10 cellular contexts compared by ENCODE assay signal in the genomic region with DNA sequence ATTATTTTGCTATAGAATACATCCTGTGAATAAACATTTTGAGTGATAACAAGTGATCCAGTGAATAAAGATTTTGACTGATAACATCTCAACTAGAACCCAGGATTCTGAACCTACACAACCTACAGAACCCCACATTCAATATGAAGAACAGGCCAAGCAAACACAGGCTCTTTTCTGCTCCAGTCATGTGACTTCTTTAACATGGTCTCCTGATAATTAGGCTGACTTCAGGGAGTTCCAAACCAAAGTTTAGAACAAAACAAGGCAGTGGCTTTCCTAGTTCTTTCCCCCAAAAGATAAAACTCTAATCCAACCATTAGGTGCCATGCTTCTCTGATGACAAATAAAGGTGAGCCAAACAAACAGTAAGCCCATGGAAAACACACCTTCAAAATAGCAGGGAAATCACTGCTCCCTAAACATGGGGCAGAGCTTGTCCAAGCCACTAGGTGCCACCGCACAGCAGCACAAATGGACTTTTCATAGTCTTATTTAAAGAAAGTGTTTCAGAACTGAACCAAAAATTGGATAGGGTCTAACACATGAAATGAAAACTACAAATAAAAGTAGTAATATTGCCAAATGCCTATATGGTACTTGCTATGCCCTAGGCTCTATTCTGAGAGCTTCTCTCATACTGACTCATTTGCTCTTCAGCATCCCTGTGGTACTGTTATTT.
DNase-seq lines count a peak whose midpoint lies in the region; ATAC-seq and TF ChIP-seq lines count a peak whose summit lies in the region.
"Had no signal": no experiment of that assay in that cellular context is flagged by ENCODE, and none has a peak within 500 bp of the region (broad histone marks: within the 10 kb centered on the region; RNA-seq: fewer than 3 reads in every experiment).

No MANE protein-coding gene starts in this region.

- TF ChIP-seq CTCF in GM12864 (IDR thresholded peaks at IDR 0.05; ENCODE audit: low read depth, low read length, missing control alignments) = peak; percentile 9
- TF ChIP-seq CTCF in osteocyte (IDR thresholded peaks at IDR 0.05) = peak; percentile 81

- no peak overlapping the region for H3K4me3 Mint-ChIP-seq in osteocyte (ENCODE audit: unreplicated experiment)
- no peak overlapping the region for H3K4me3 Mint-ChIP-seq in activated T-helper 1 cell treated with anti-CD3 and anti-CD28 coated beads, Interleukin-12 subunit alpha, Interleukin-12 subunit beta, Interleukin-2, Interleukin-4 antibody, amounts not matched to agents 30 ng/mL and 10 ng/mL and 1 ng/mL, durations not matched to agents 14 hours and 24 hours and 36 hours

- DNase-seq in GM12864 (ENCODE audit: low read depth) (no peak), NCI-H2081 treated with DMSO at 0.1 percent for 48 hours (lab: John Stamatoyannopoulos, UW) (peak; percentile 19), dermis microvascular lymphatic vessel endothelial cell (ENCODE audit: low read depth in 2 of 2) (peak; percentile 29 to 54), osteocyte (ENCODE audit: extremely low spot score, unreplicated experiment) (no peak), DMS79 (lab: John Stamatoyannopoulos, UW) (no peak)
- DNase-seq in activated T-helper 1 cell treated with anti-CD3 and anti-CD28 coated beads, Interleukin-12 subunit alpha, Interleukin-12 subunit beta, Interleukin-2, Interleukin-4 antibody, amounts not matched to agents 30 ng/mL and 10 ng/mL and 1 ng/mL, durations not matched to agents 14 hours and 24 hours and 36 hours (ENCODE audit: low spot score) = no peak
- DNase-seq: activated CD4-positive, CD25-positive, alpha-beta regulatory T cell treated with anti-CD3 and anti-CD28 coated beads, Interleukin-2, amount 50 U/mL, for 72 hours had no signal

- intact Hi-C loops in activated T-helper 1 cell treated with anti-CD3 and anti-CD28 coated beads, Interleukin-12 subunit alpha, Interleukin-12 subunit beta, Interleukin-2, Interleukin-4 antibody, amounts not matched to agents 30 ng/mL and 10 ng/mL and 1 ng/mL, durations not matched to agents 14 hours and 24 hours and 36 hours (cut with micrococcal nuclease) = loop anchor here (5.0 kb wide), 1 partner anchor 162 kb away; no protein-coding TSS in a partner anchor

- no peaks in the 10 kb centered on the region for H3K9me3 Mint-ChIP-seq in osteocyte (ENCODE audit: unreplicated experiment)
- no peaks in the 10 kb centered on the region for H3K9me3 Mint-ChIP-seq in activated T-helper 1 cell treated with anti-CD3 and anti-CD28 coated beads, Interleukin-12 subunit alpha, Interleukin-12 subunit beta, Interleukin-2, Interleukin-4 antibody, amounts not matched to agents 30 ng/mL and 10 ng/mL and 1 ng/mL, durations not matched to agents 14 hours and 24 hours and 36 hours

- H3K4me1 Mint-ChIP-seq in osteocyte (ENCODE audit: unreplicated experiment) = peaks cover 16% of the 10 kb centered on the region
- no peaks in the 10 kb centered on the region for H3K4me1 Mint-ChIP-seq in activated T-helper 1 cell treated with anti-CD3 and anti-CD28 coated beads, Interleukin-12 subunit alpha, Interleukin-12 subunit beta, Interleukin-2, Interleukin-4 antibody, amounts not matched to agents 30 ng/mL and 10 ng/mL and 1 ng/mL, durations not matched to agents 14 hours and 24 hours and 36 hours (ENCODE audit: low read depth)

- H3K36me3 Mint-ChIP-seq in osteocyte (ENCODE audit: unreplicated experiment) = no peaks in the 10 kb centered on the region
- H3K36me3 Mint-ChIP-seq in activated T-helper 1 cell treated with anti-CD3 and anti-CD28 coated beads, Interleukin-12 subunit alpha, Interleukin-12 subunit beta, Interleukin-2, Interleukin-4 antibody, amounts not matched to agents 30 ng/mL and 10 ng/mL and 1 ng/mL, durations not matched to agents 14 hours and 24 hours and 36 hours (ENCODE audit: low read depth) = no peaks in the 10 kb centered on the region

- no peak overlapping the region for H3K4me3 ChIP-seq in GM12864 (ENCODE audit: low read depth, low read length)
- H3K4me3 ChIP-seq: prostate gland had no signal

- H3K27me3 Mint-ChIP-seq in osteocyte (ENCODE audit: unreplicated experiment) = peaks cover 8% of the 10 kb centered on the region
- H3K27me3 Mint-ChIP-seq in activated T-helper 1 cell treated with anti-CD3 and anti-CD28 coated beads, Interleukin-12 subunit alpha, Interleukin-12 subunit beta, Interleukin-2, Interleukin-4 antibody, amounts not matched to agents 30 ng/mL and 10 ng/mL and 1 ng/mL, durations not matched to agents 14 hours and 24 hours and 36 hours (ENCODE audit: insufficient read depth) = peaks cover 12% of the 10 kb centered on the region

- no peak overlapping the region for H3K27ac Mint-ChIP-seq in osteocyte (ENCODE audit: unreplicated experiment)
- H3K27ac Mint-ChIP-seq in activated T-helper 1 cell treated with anti-CD3 and anti-CD28 coated beads, Interleukin-12 subunit alpha, Interleukin-12 subunit beta, Interleukin-2, Interleukin-4 antibody, amounts not matched to agents 30 ng/mL and 10 ng/mL and 1 ng/mL, durations not matched to agents 14 hours and 24 hours and 36 hours = no peak overlapping the region

- no peak for ATAC-seq in HG02678 (IDR thresholded peaks at IDR 0.05; ENCODE audit: unreplicated experiment)
- no peak for ATAC-seq in HG03280 (IDR thresholded peaks at IDR 0.05; ENCODE audit: unreplicated experiment)

Comparison
In these comparisons a context has a peak if more than half of its experiments do, and no peak if none do; other contexts are left out.
1. DNase-seq: peak in NCI-H2081 treated with DMSO at 0.1 percent for 48 hours (single experiment) and dermis microvascular lymphatic vessel endothelial cell (2 of 2); none in GM12864 (single experiment), osteocyte (single experiment), DMS79 (single experiment) and activated T-helper 1 cell treated with anti-CD3 and anti-CD28 coated beads, Interleukin-12 subunit alpha, Interleukin-12 subunit beta, Interleukin-2, Interleukin-4 antibody, amounts not matched to agents 30 ng/mL and 10 ng/mL and 1 ng/mL, durations not matched to agents 14 hours and 24 hours and 36 hours (single experiment).